ENCODE assay signal across 9 cellular contexts in genomic region chr20:44990957-44991356, GRCh38. TPM values are rescaled to one million over a fixed set of nuclear protein-coding genes. Genes with fewer than 3 reads are reported as not detected.
DNase-seq lines count a peak whose midpoint lies in the region; ATAC-seq and TF ChIP-seq lines count a peak whose summit lies in the region.
"Had no signal": no experiment of that assay in that cellular context is flagged by ENCODE, and none has a peak within 500 bp of the region (broad histone marks: within the 10 kb centered on the region; RNA-seq: fewer than 3 reads in every experiment).

No MANE protein-coding gene starts in this region.

- intact Hi-C loops in heart right ventricle (cut with DNase I): no loop called here
- intact Hi-C loops in left cardiac atrium (cut with DNase I): no loop called here
- intact Hi-C loops in activated T-helper 2 cell treated with anti-CD3 and anti-CD28 coated beads, Interferon-gamma antibody, Interleukin-2, Interleukin-4, amounts not matched to agents 10 μg/mL and 5 μg/mL and 100 μg/mL, durations not matched to agents 14 hours and 24 hours and 36 hours (cut with micrococcal nuclease): loop anchor here (1.0 to 5.0 kb wide), 3 partner anchors 20 to 76 kb away; no protein-coding TSS in a partner anchor
- intact Hi-C loops in lower lobe of right lung (cut with DNase I): no loop called here
- intact Hi-C loops in transverse colon (cut with DNase I; ENCODE audit: low total_unique reads): no loop called here

- H3K27ac Mint-ChIP-seq in activated T-helper 2 cell treated with anti-CD3 and anti-CD28 coated beads, Interferon-gamma antibody, Interleukin-2, Interleukin-4, amounts not matched to agents 10 μg/mL and 5 μg/mL and 100 μg/mL, durations not matched to agents 14 hours and 24 hours and 36 hours: peak overlapping the region; percentile 90

- H3K9me3 Mint-ChIP-seq in activated T-helper 2 cell treated with anti-CD3 and anti-CD28 coated beads, Interferon-gamma antibody, Interleukin-2, Interleukin-4, amounts not matched to agents 10 μg/mL and 5 μg/mL and 100 μg/mL, durations not matched to agents 14 hours and 24 hours and 36 hours: no peaks in the 10 kb centered on the region

- peaks cover 74% of the 10 kb centered on the region for H3K36me3 Mint-ChIP-seq in activated T-helper 2 cell treated with anti-CD3 and anti-CD28 coated beads, Interferon-gamma antibody, Interleukin-2, Interleukin-4, amounts not matched to agents 10 μg/mL and 5 μg/mL and 100 μg/mL, durations not matched to agents 14 hours and 24 hours and 36 hours (ENCODE audit: low read depth)

- ATAC-seq in heart right ventricle: no peak
- no peak for ATAC-seq in left cardiac atrium
- no peak for ATAC-seq in lower lobe of right lung
- no peak for ATAC-seq in HG02852 (IDR thresholded peaks at IDR 0.05; ENCODE audit: unreplicated experiment)

- TF ChIP-seq EP300 in transverse colon (IDR thresholded peaks at IDR 0.05; ENCODE audit: low read depth): no peak

- H3K27ac ChIP-seq in heart right ventricle (peak overlapping the region in 8 of 10 donors; percentile 3 to 87 (median 47)), lower lobe of right lung (peak overlapping the region; percentile 51), transverse colon (peak overlapping the region; percentile 43 to 70 (median 61))

- no peak for TF ChIP-seq CTCF in heart right ventricle (IDR thresholded peaks at IDR 0.05)
- TF ChIP-seq CTCF in lower lobe of right lung (IDR thresholded peaks at IDR 0.05): no peak
- TF ChIP-seq CTCF in transverse colon (IDR thresholded peaks at IDR 0.05): no peak

- H3K9me3 ChIP-seq in heart right ventricle (no peaks in the 10 kb centered on the region), lower lobe of right lung (no peaks in the 10 kb centered on the region), transverse colon (no peaks in the 10 kb centered on the region), MG63 (no peaks in the 10 kb centered on the region)

- H3K27me3 Mint-ChIP-seq in activated T-helper 2 cell treated with anti-CD3 and anti-CD28 coated beads, Interferon-gamma antibody, Interleukin-2, Interleukin-4, amounts not matched to agents 10 μg/mL and 5 μg/mL and 100 μg/mL, durations not matched to agents 14 hours and 24 hours and 36 hours (ENCODE audit: low read depth): no peaks in the 10 kb centered on the region

- H3K4me1 ChIP-seq in heart right ventricle: peaks cover 0 to 54% (median 21%) of the 10 kb centered on the region in 9 donors
- peaks cover 40% of the 10 kb centered on the region for H3K4me1 ChIP-seq in lower lobe of right lung
- H3K4me1 ChIP-seq in transverse colon: peaks cover 0 to 43% (median 18%) of the 10 kb centered on the region in 4 donors

- H3K4me3 ChIP-seq in heart right ventricle: peak overlapping the region in 6 of 10 donors; percentile 2 to 31 (median 18)
- peak overlapping the region; percentile 30 for H3K4me3 ChIP-seq in lower lobe of right lung
- peak overlapping the region in 1 of 4 donors; percentile 30 for H3K4me3 ChIP-seq in transverse colon
- H3K4me3 ChIP-seq in MG63: no peak overlapping the region

- DNase-seq in heart right ventricle (no peak), left cardiac atrium (no peak), lower lobe of right lung (no peak), transverse colon (no peak), T1000 (lab: John Stamatoyannopoulos, UW) (no peak), MG63 (no peak)
- DNase-seq in activated T-helper 2 cell treated with anti-CD3 and anti-CD28 coated beads, Interferon-gamma antibody, Interleukin-2, Interleukin-4, amounts not matched to agents 10 μg/mL and 5 μg/mL and 100 μg/mL, durations not matched to agents 14 hours and 24 hours and 36 hours (ENCODE audit: low spot score): no peak
- DNase-seq: erythroblast had no signal

- in situ Hi-C loops in transverse colon (cut with MboI; ENCODE audit: low pct_ligation_motif_present in 1 of 4, low pct_unique_long_range_greater_than_20kb in 1 of 4, low sequenced_read_pairs in 3 of 4): no loop called here

- H3K27me3 ChIP-seq in heart right ventricle (no peaks in the 10 kb centered on the region), lower lobe of right lung (ENCODE audit: low read depth) (no peaks in the 10 kb centered on the region), transverse colon (no peaks in the 10 kb centered on the region), MG63 (no peaks in the 10 kb centered on the region)

- peaks cover 0 to 51% (median 5%) of the 10 kb centered on the region in 9 donors for H3K36me3 ChIP-seq in heart right ventricle
- H3K36me3 ChIP-seq in lower lobe of right lung: peaks cover 33% of the 10 kb centered on the region
- peaks cover 0 to 6% (median 3%) of the 10 kb centered on the region in 4 donors for H3K36me3 ChIP-seq in transverse colon
- peaks cover 33% of the 10 kb centered on the region for H3K36me3 ChIP-seq in MG63

- H3K4me1 Mint-ChIP-seq in activated T-helper 2 cell treated with anti-CD3 and anti-CD28 coated beads, Interferon-gamma antibody, Interleukin-2, Interleukin-4, amounts not matched to agents 10 μg/mL and 5 μg/mL and 100 μg/mL, durations not matched to agents 14 hours and 24 hours and 36 hours (ENCODE audit: low read depth): peaks cover 65% of the 10 kb centered on the region

- peak overlapping the region; percentile 74 for H3K4me3 Mint-ChIP-seq in activated T-helper 2 cell treated with anti-CD3 and anti-CD28 coated beads, Interferon-gamma antibody, Interleukin-2, Interleukin-4, amounts not matched to agents 10 μg/mL and 5 μg/mL and 100 μg/mL, durations not matched to agents 14 hours and 24 hours and 36 hours (ENCODE audit: low read depth)

- TF ChIP-seq POLR2A in transverse colon (IDR thresholded peaks at IDR 0.05): no peak

RNA-seq across cellular contexts. Expression of gene STK4, which starts 24.6 kb away (rescaled TPM):
- total RNA-seq in heart right ventricle (10 to 100 TPM in 2 of 10 donors, 1 to 10 TPM in 8; 7.7 to 18.1 (median 8.2) TPM), left cardiac atrium (10 to 100 TPM; 16.0 to 16.4 TPM), lower lobe of right lung (73.4 TPM), transverse colon (10 to 100 TPM; 30.3 to 78.1 (median 38.3) TPM)
- 1 to 10 TPM; 3.7 to 4.8 TPM for polyA plus RNA-seq in heart right ventricle
- total RNA-seq in activated T-helper 2 cell treated with anti-CD3 and anti-CD28 coated beads, Interferon-gamma antibody, Interleukin-2, Interleukin-4, amounts not matched to agents 10 μg/mL and 5 μg/mL and 100 μg/mL, durations not matched to agents 14 hours and 24 hours and 36 hours: 147 and 149 TPM in 2 replicates
- 9.8 and 15.7 TPM in 2 replicates for total RNA-seq in MG63 (2014; rRNA removed; shearing (Covaris generic); ENCODE audit: low replicate concordance)

RNA-seq across cellular contexts. Expression of gene TOMM34, which starts 30.8 kb away (rescaled TPM):
- 10 to 100 TPM in 5 of 10 donors, 1 to 10 TPM in 5; 7.8 to 15.8 (median 10.3) TPM for total RNA-seq in heart right ventricle
- 10 to 100 TPM in 1 of 2 donors, 1 to 10 TPM in 1; 3.4 to 21.2 TPM for polyA plus RNA-seq in heart right ventricle
- total RNA-seq in left cardiac atrium: 10 to 100 TPM; 10.5 to 10.9 TPM
- 59.5 and 62.1 TPM in 2 replicates for total RNA-seq in activated T-helper 2 cell treated with anti-CD3 and anti-CD28 coated beads, Interferon-gamma antibody, Interleukin-2, Interleukin-4, amounts not matched to agents 10 μg/mL and 5 μg/mL and 100 μg/mL, durations not matched to agents 14 hours and 24 hours and 36 hours
- total RNA-seq in lower lobe of right lung: 12.8 TPM
- 10 to 100 TPM in 2 of 4 donors, 1 to 10 TPM in 2; 1.2 to 14.8 (median 9.4) TPM for total RNA-seq in transverse colon
- 63.9 and 75.9 TPM in 2 replicates for total RNA-seq in MG63 (2014; rRNA removed; shearing (Covaris generic); ENCODE audit: low replicate concordance)
